In the genomic region with DNA sequence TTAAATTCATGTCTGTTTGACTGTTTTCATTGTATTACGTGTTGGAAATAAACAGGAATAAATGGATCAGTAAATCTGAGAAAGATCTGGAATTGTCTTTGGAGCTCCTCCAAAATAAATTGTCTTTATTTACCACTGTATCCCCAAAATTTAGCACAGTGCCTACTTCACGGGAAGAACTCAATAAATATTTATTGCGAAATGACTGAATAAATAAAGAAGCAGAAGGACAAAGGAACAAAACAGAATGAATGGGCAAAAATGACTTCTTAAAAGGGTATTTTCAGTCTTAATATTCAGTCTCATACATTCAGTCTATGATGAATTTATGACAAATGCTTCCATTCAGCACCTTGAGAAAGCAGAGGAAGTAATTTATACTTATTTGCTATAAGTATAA, we compare ENCODE assay signal across 24 cellular contexts.
"Had no signal": no experiment of that assay in that cellular context is flagged by ENCODE, and none has a peak within 500 bp of the region (broad histone marks: within the 10 kb centered on the region; RNA-seq: fewer than 3 reads in every experiment).

No MANE protein-coding gene starts in this region.

- H2AFZ ChIP-seq: neural progenitor cell had no signal

- H3K27me3 ChIP-seq: gastrocnemius medialis, neural progenitor cell, pancreas, testis, tibial nerve, upper lobe of right lung, vagina had no signal

- H3K4me2 ChIP-seq: neural progenitor cell had no signal

- FAIRE-seq: endometrium, kidney, pancreas had no signal

- H3K4me3 ChIP-seq: gastrocnemius medialis, left ventricle myocardium inferior, lower lobe of right lung, neural progenitor cell, pancreas, spleen, testis, tibial nerve, upper lobe of right lung, vagina had no signal

- H3K9me3 ChIP-seq: gastrocnemius medialis, left ventricle myocardium inferior, lower lobe of right lung, pancreas, spleen, testis, tibial nerve, upper lobe of right lung, vagina had no signal

- H3K27ac ChIP-seq: gastrocnemius medialis, left ventricle myocardium inferior, lower lobe of right lung, neural progenitor cell, pancreas, spleen, testis, tibial nerve, upper lobe of right lung, vagina had no signal

- ATAC-seq: esophagus mucosa; gastrocnemius medialis; left cardiac atrium; lower lobe of right lung; natural killer cell treated with Interleukin-12 subunit alpha and Interleukin-12 subunit beta and Interleukin-15 and Interleukin-18, amount 100 ng/mL, for 72 hours; pancreas; right cardiac atrium; stimulated activated memory B cell treated with anti-CD40 and anti-IgM and Interleukin-4, amounts not matched to agents 10 μg/mL and 1 μg/mL and 100 μg/mL, for 72 hours; stimulated activated naive CD8-positive, alpha-beta T cell treated with anti-CD3 and anti-CD28 coated beads, Interleukin-15, amount 100 ng/mL, for 72 hours; upper lobe of right lung had no signal

- H3K9ac ChIP-seq: neural progenitor cell had no signal

- H3K36me3 ChIP-seq: gastrocnemius medialis, left ventricle myocardium inferior, lower lobe of right lung, neural progenitor cell, pancreas, spleen, tibial nerve, upper lobe of right lung, vagina had no signal

- DNase-seq: effector memory CD4-positive, alpha-beta T cell; gastrocnemius medialis; kidney; left cardiac atrium; left ventricle myocardium inferior; lower lobe of right lung; midbrain; nucleus accumbens; pancreas; right cardiac atrium; spleen; stimulated activated CD4-positive, alpha-beta T cell treated with anti-CD3 and anti-CD28 coated beads, Interleukin-15, amount 100 ng/mL, for 24 hours; stimulated activated CD4-positive, alpha-beta T cell treated with anti-CD3 and anti-CD28 coated beads, Interleukin-1b, Interleukin-23, amount 100 ng/mL, for 48 hours; stimulated activated CD4-positive, alpha-beta T cell treated with anti-CD3 and anti-CD28 coated beads, Interleukin-4, amount 100 ng/mL, for 24 hours; stimulated activated naive CD8-positive, alpha-beta T cell treated with anti-CD3 and anti-CD28 coated beads, Interleukin-15, amount 100 ng/mL, for 72 hours; testis; upper lobe of right lung had no signal

- H3K4me1 ChIP-seq: gastrocnemius medialis, left ventricle myocardium inferior, lower lobe of right lung, neural progenitor cell, pancreas, spleen, testis, upper lobe of right lung, vagina had no signal
